19 cellular contexts compared by ENCODE assay signal in the genomic region with DNA sequence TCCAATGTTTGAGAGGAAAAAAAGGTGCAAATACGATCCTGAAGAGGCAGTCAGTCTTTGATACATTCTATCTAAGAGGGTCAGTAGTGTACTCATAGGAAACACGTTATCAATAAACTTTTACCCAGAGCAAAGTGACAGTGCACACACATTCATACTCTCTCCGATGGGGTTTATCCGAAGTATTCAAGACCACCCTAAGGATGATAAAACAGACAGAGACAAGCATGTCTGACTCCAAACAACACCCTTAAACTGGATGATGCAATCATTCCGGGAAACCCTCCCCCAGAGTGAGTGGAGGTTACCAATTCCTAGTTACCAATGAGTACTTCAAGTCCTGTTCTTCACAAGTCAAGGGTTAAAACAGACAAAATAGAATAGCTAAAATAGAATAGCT.
DNase-seq lines count a peak whose midpoint lies in the region; ATAC-seq, FAIRE-seq and TF ChIP-seq lines count a peak whose summit lies in the region.
"Had no signal": no experiment of that assay in that cellular context is flagged by ENCODE, and none has a peak within 500 bp of the region (broad histone marks: within the 10 kb centered on the region; RNA-seq: fewer than 3 reads in every experiment).

No MANE protein-coding gene starts in this region.

- H3F3A ChIP-seq in GM23338 (replicated peaks; ENCODE audit: low read depth): no peaks in the 10 kb centered on the region

- H3K27ac ChIP-seq in GM23338 (ENCODE audit: low read depth) (peak overlapping the region; percentile 83; the same call in 1 of the 2 replicates), HUES64 (ENCODE audit: low read depth, low read length) (peak overlapping the region; percentile 17; the same call in 1 of the 2 replicates), astrocyte (ENCODE audit: low read depth, low read length) (no peak overlapping the region), keratinocyte (ENCODE audit: control insufficient read depth, insufficient read depth, low read length) (no peak overlapping the region)
- H3K27ac ChIP-seq: hepatocyte, psoas muscle, spleen, thoracic aorta had no signal

- DNase-seq in GM23338 (ENCODE audit: low spot score) (no peak), astrocyte (ENCODE audit: low read depth) (no peak), keratinocyte (ENCODE audit: low read depth, low spot score) (no peak), AG20443 (ENCODE audit: low spot score) (no peak), SHP77 treated with DMSO at 0.1 percent for 48 hours (lab: John Stamatoyannopoulos, UW) (no peak), NCI-H2196 treated with DMSO at 0.1 percent for 48 hours (lab: John Stamatoyannopoulos, UW; ENCODE audit: unreplicated experiment) (no peak)
- DNase-seq: activated CD4-positive, alpha-beta T cell treated with anti-CD3 and anti-CD28 coated beads, Interleukin-2, amount 10 ng/mL, durations not matched to agents 7 days and 5 days; Caco-2; EL; mesenchymal stem cell; psoas muscle; RPMI8226; spleen had no signal

- H3K27me3 Mint-ChIP-seq in GM23338 (ENCODE audit: insufficient read depth, low read depth, poor library complexity): peaks cover 3% of the 10 kb centered on the region
- no peaks in the 10 kb centered on the region for H3K27me3 Mint-ChIP-seq in astrocyte (ENCODE audit: low read depth, unreplicated experiment)
- H3K27me3 Mint-ChIP-seq: activated CD4-positive, alpha-beta T cell treated with anti-CD3 and anti-CD28 coated beads, Interleukin-2, amount 10 ng/mL, durations not matched to agents 7 days and 5 days had no signal

- WGBS in HUES64: 91% methylated on average over 5 of the region's 5 CpGs

- H3K4me3 ChIP-seq in GM23338: no peak overlapping the region
- H3K4me3 ChIP-seq in HUES64 (ENCODE audit: low read length): no peak overlapping the region
- H3K4me3 ChIP-seq in astrocyte (ENCODE audit: insufficient read depth, low read depth, low read length): no peak overlapping the region
- no peak overlapping the region for H3K4me3 ChIP-seq in keratinocyte (ENCODE audit: control insufficient read depth in 2 of 3, extremely low read depth in 1 of 3, insufficient read depth in 2 of 3, low read depth in 1 of 3, low read length in 3 of 3)
- H3K4me3 ChIP-seq: hepatocyte, psoas muscle, spleen, thoracic aorta had no signal

- no peaks in the 10 kb centered on the region for H4K20me1 ChIP-seq in GM23338 (replicated peaks; ENCODE audit: insufficient read depth)
- H4K20me1 ChIP-seq in astrocyte (ENCODE audit: insufficient read depth, low read length): peaks cover 31% of the 10 kb centered on the region
- H4K20me1 ChIP-seq in keratinocyte (ENCODE audit: control insufficient read depth, extremely low read depth, insufficient read depth, low read length): no peaks in the 10 kb centered on the region

- FAIRE-seq in astrocyte (lab: Jason Lieb, UNC) (no peak), keratinocyte (lab: Jason Lieb, UNC) (peak; percentile 20)
- FAIRE-seq: TTC549 had no signal

- H3K9me2 ChIP-seq in GM23338 (ENCODE audit: insufficient read depth): no peaks in the 10 kb centered on the region

- H3K9me3 Mint-ChIP-seq in GM23338 (no peaks in the 10 kb centered on the region), astrocyte (ENCODE audit: unreplicated experiment) (no peaks in the 10 kb centered on the region)

- 0 out of 2 replicates have a peak overlapping the region, but pooled peaks have one; percentile 11 for H3K4me2 ChIP-seq in GM23338
- H3K4me2 ChIP-seq in astrocyte (ENCODE audit: low read length): no peak overlapping the region
- H3K4me2 ChIP-seq in keratinocyte (ENCODE audit: control insufficient read depth, extremely low read depth, insufficient read depth, low read depth, low read length): no peak overlapping the region
- H3K4me2 ChIP-seq: hepatocyte had no signal

- H3K36me3 ChIP-seq in GM23338 (ENCODE audit: insufficient read depth): no peaks in the 10 kb centered on the region
- peaks cover 5% of the 10 kb centered on the region; the same call in 1 of the 2 replicates for H3K36me3 ChIP-seq in HUES64 (ENCODE audit: insufficient read depth, low read length)
- H3K36me3 ChIP-seq in astrocyte (ENCODE audit: insufficient read depth, low read length): no peaks in the 10 kb centered on the region
- H3K36me3 ChIP-seq in keratinocyte (ENCODE audit: control insufficient read depth in 2 of 2, extremely low read depth in 1 of 2, insufficient read depth in 2 of 2, low read length in 2 of 2): peaks cover 0 to 1% of the 10 kb centered on the region in 2 experiments

- no peak; the same call in 2 of the 3 replicates for ATAC-seq in GM23338
- ATAC-seq in GM21786 (IDR thresholded peaks at IDR 0.05; ENCODE audit: unreplicated experiment): no peak
- ATAC-seq: psoas muscle had no signal

- no peaks in the 10 kb centered on the region for H3K9me3 ChIP-seq in HUES64 (ENCODE audit: insufficient read depth, low read depth, low read length)
- H3K9me3 ChIP-seq in astrocyte (ENCODE audit: insufficient read depth, low read depth, low read length): no peaks in the 10 kb centered on the region
- H3K9me3 ChIP-seq in keratinocyte (ENCODE audit: control insufficient read depth, low read depth, low read length): no peaks in the 10 kb centered on the region
- H3K9me3 ChIP-seq: Caco-2, psoas muscle, spleen, thoracic aorta had no signal

- H3K4me3 Mint-ChIP-seq in GM23338 (no peak overlapping the region), astrocyte (ENCODE audit: unreplicated experiment) (no peak overlapping the region)
- H3K4me3 Mint-ChIP-seq: activated CD4-positive, alpha-beta T cell treated with anti-CD3 and anti-CD28 coated beads, Interleukin-2, amount 10 ng/mL, durations not matched to agents 7 days and 5 days; nephron had no signal

- H3K36me3 Mint-ChIP-seq in GM23338 (ENCODE audit: low read depth) (peaks cover 4% of the 10 kb centered on the region; the same call in 2 of the 3 replicates), astrocyte (ENCODE audit: low read depth, unreplicated experiment) (peaks cover 2% of the 10 kb centered on the region)

- no peaks in the 10 kb centered on the region for H3K9me1 ChIP-seq in keratinocyte (ENCODE audit: control insufficient read depth, extremely low read depth, insufficient read depth, low read length)

- H3K4me1 Mint-ChIP-seq in GM23338 (peaks cover 9% of the 10 kb centered on the region), astrocyte (ENCODE audit: low read depth, unreplicated experiment) (peaks cover 6% of the 10 kb centered on the region)
- H3K4me1 Mint-ChIP-seq: activated CD4-positive, alpha-beta T cell treated with anti-CD3 and anti-CD28 coated beads, Interleukin-2, amount 10 ng/mL, durations not matched to agents 7 days and 5 days; nephron had no signal

- H3K79me2 ChIP-seq in GM23338 (replicated peaks; ENCODE audit: insufficient read depth) (no peaks in the 10 kb centered on the region), astrocyte (ENCODE audit: insufficient read depth, low read length) (peaks cover 5% of the 10 kb centered on the region), keratinocyte (ENCODE audit: control insufficient read depth, insufficient read depth, low read length) (peaks cover 18% of the 10 kb centered on the region)

- H3K27me3 ChIP-seq in GM23338 (ENCODE audit: insufficient read depth) (no peaks in the 10 kb centered on the region), HUES64 (ENCODE audit: insufficient read depth, low read length) (no peaks in the 10 kb centered on the region), astrocyte (ENCODE audit: insufficient read depth, low read length) (no peaks in the 10 kb centered on the region), keratinocyte (ENCODE audit: control insufficient read depth, extremely low read depth, insufficient read depth, low read length) (no peaks in the 10 kb centered on the region)
- H3K27me3 ChIP-seq: hepatocyte, spleen had no signal

- no peak for TF ChIP-seq CTCF in GM23338 (conservative IDR thresholded peaks at IDR 0.05; ENCODE audit: low read depth in 2 of 2)
- TF ChIP-seq CTCF in astrocyte (IDR thresholded peaks at IDR 0.05; ENCODE audit: insufficient read depth, low read depth, low read length): no peak
- TF ChIP-seq CTCF in keratinocyte (optimal IDR thresholded peaks at IDR 0.05 in 1 of 3, IDR thresholded peaks at IDR 0.05 in 1 of 3, conservative IDR thresholded peaks at IDR 0.05 in 1 of 3; ENCODE audit: extremely low read depth in 1 of 3, insufficient read depth in 2 of 3, low read length in 3 of 3): no peak

- H2AFZ ChIP-seq in GM23338 (peak overlapping the region; percentile 23; the same call in 1 of the 2 replicates), astrocyte (ENCODE audit: low read depth, low read length) (no peak overlapping the region), keratinocyte (ENCODE audit: control insufficient read depth, low read length) (no peak overlapping the region)
- H2AFZ ChIP-seq: hepatocyte had no signal

- H3K9ac ChIP-seq in HUES64 (ENCODE audit: low read depth, low read length) (no peak overlapping the region), astrocyte (ENCODE audit: low read length) (no peak overlapping the region), keratinocyte (ENCODE audit: control insufficient read depth, extremely low read depth, insufficient read depth, low read length) (no peak overlapping the region)

- peaks cover 5% of the 10 kb centered on the region; the same call in 1 of the 2 replicates for H3K4me1 ChIP-seq in GM23338 (ENCODE audit: insufficient read depth)
- peaks cover 6% of the 10 kb centered on the region; the same call in 1 of the 2 replicates for H3K4me1 ChIP-seq in HUES64 (ENCODE audit: insufficient read depth, low read length)
- no peaks in the 10 kb centered on the region for H3K4me1 ChIP-seq in astrocyte (ENCODE audit: insufficient read depth, low read length)
- H3K4me1 ChIP-seq in keratinocyte (ENCODE audit: control insufficient read depth, extremely low read depth, insufficient read depth, low read length): peaks cover 6% of the 10 kb centered on the region
- H3K4me1 ChIP-seq: Caco-2, spleen had no signal

- dilution Hi-C loops in keratinocyte (cut with MboI; ENCODE audit: extremely low pct_ligation_motif_present, low sequenced_read_pairs): no loop called here

- H3K27ac Mint-ChIP-seq in GM23338: peak overlapping the region; percentile 97
- H3K27ac Mint-ChIP-seq in astrocyte (ENCODE audit: unreplicated experiment): peak overlapping the region; percentile 55
- H3K27ac Mint-ChIP-seq: activated CD4-positive, alpha-beta T cell treated with anti-CD3 and anti-CD28 coated beads, Interleukin-2, amount 10 ng/mL, durations not matched to agents 7 days and 5 days; nephron had no signal

TF ChIP-seq in GM23338, 12 proteins besides CTCF, POLR2A, EP300 and RAD21:
- TF ChIP-seq EZH2 (IDR thresholded peaks at IDR 0.05; ENCODE audit: low read depth, unreplicated experiment) (no peak), POLR2AphosphoS5 (IDR thresholded peaks at IDR 0.05; ENCODE audit: low read depth) (no peak), JUNB (IDR thresholded peaks at IDR 0.05; ENCODE audit: unreplicated experiment) (no peak), ZNF331 (CRISPR knock-in tag; IDR thresholded peaks at IDR 0.05; ENCODE audit: low read depth) (no peak)

Comparison
In these comparisons a context has a peak if more than half of its experiments do, and no peak if none do; other contexts are left out.
1. H3K27ac ChIP-seq: peak in GM23338 (single experiment) and HUES64 (single experiment); none in astrocyte (single experiment) and keratinocyte (single experiment).